In genomic region chr3:128176270-128176831, GRCh38 we compare ENCODE assay signal across 19 cellular contexts.
"Had no signal": no experiment of that assay in that cellular context is flagged by ENCODE, and none has a peak within 500 bp of the region (broad histone marks: within the 10 kb centered on the region; RNA-seq: fewer than 3 reads in every experiment).

No MANE protein-coding gene starts in this region.

- H3K36me3 ChIP-seq: colonic mucosa, heart left ventricle, sigmoid colon, stomach, thoracic aorta, transverse colon had no signal

- H3K27me3 Mint-ChIP-seq: naive thymus-derived CD4-positive, alpha-beta T cell had no signal

- DNase-seq: colonic mucosa; dermis blood vessel endothelial cell; endodermal cell; erythroblast; foreskin melanocyte; heart left ventricle; hippocampal formation; left colon; mesendoderm; posterior cingulate gyrus; sigmoid colon; stimulated activated CD4-positive, alpha-beta T cell treated with anti-CD3 and anti-CD28 coated beads, Interleukin-12 subunit alpha, Interleukin-12 subunit beta, amount 100 ng/mL, for 4 hours; stomach; substantia nigra; transverse colon had no signal

- H3K4me3 ChIP-seq: colonic mucosa, heart left ventricle, sigmoid colon, skin epidermis, stomach, thoracic aorta, transverse colon had no signal

- H3K9me3 ChIP-seq: colonic mucosa, heart left ventricle, sigmoid colon, stomach, thoracic aorta, transverse colon had no signal

- H3K27ac Mint-ChIP-seq: endodermal cell had no signal

- H3K4me1 ChIP-seq: colonic mucosa had no signal

- H3K27ac ChIP-seq: colonic mucosa, sigmoid colon, skin epidermis, stomach, thoracic aorta, transverse colon had no signal

- H3K9me3 Mint-ChIP-seq: endodermal cell; naive thymus-derived CD4-positive, alpha-beta T cell; neural crest cell had no signal

- ATAC-seq: left colon; naive thymus-derived CD4-positive, alpha-beta T cell had no signal

- H3K4me3 Mint-ChIP-seq: endodermal cell, neural crest cell had no signal

- H3K27me3 ChIP-seq: colonic mucosa, heart left ventricle, sigmoid colon, stomach, transverse colon had no signal
